Comparison of ENCODE assay signal across 24 cellular contexts in genomic region chr3:137295336-137295735, GRCh38.
A peak's percentile ranks its signal among the peaks of the same experiment; 100 is the strongest.
DNase-seq lines count a peak whose midpoint lies in the region; ATAC-seq and TF ChIP-seq lines count a peak whose summit lies in the region.
"Had no signal": no experiment of that assay in that cellular context is flagged by ENCODE, and none has a peak within 500 bp of the region (broad histone marks: within the 10 kb centered on the region; RNA-seq: fewer than 3 reads in every experiment).

No MANE protein-coding gene starts in this region.

- H3K9ac ChIP-seq in HUES48 (ENCODE audit: low read depth, low read length): no peak overlapping the region
- H3K9ac ChIP-seq in neuronal stem cell (ENCODE audit: low read depth, low read length, poor library complexity): no peak overlapping the region
- H3K9ac ChIP-seq: BLaER1 had no signal

- H2BK120ac ChIP-seq in neuronal stem cell (ENCODE audit: low read depth, low read length): no peak overlapping the region

- H3K4me1 ChIP-seq in GM23338 (ENCODE audit: insufficient read depth) (peaks cover 27% of the 10 kb centered on the region), HUES48 (ENCODE audit: control insufficient read depth, insufficient read depth, low read length) (peaks cover 25% of the 10 kb centered on the region), neuronal stem cell (ENCODE audit: control insufficient read depth in 2 of 2, insufficient read depth in 1 of 2, low read depth in 1 of 2, low read length in 2 of 2) (peaks cover 0 to 6% of the 10 kb centered on the region in 2 donors)
- H3K4me1 ChIP-seq: A549, BE2C, BLaER1 had no signal

- H3K9me2 ChIP-seq in GM23338 (ENCODE audit: insufficient read depth): 0 out of 2 replicates have a peak, but pooled peaks cover 3% of the 10 kb centered on the region

- H3K36me3 Mint-ChIP-seq in GM23338 (ENCODE audit: low read depth): no peaks in the 10 kb centered on the region
- H3K36me3 Mint-ChIP-seq: CD14-positive monocyte; CD4-positive, alpha-beta memory T cell; CD4-positive, CD25-positive, alpha-beta regulatory T cell; CD8-positive, alpha-beta memory T cell had no signal

- H3K9me3 ChIP-seq in HUES48 (ENCODE audit: control insufficient read depth, insufficient read depth, low read length) (no peaks in the 10 kb centered on the region), neuronal stem cell (replicated peaks in 1 of 2; ENCODE audit: control insufficient read depth in 2 of 2, insufficient read depth in 1 of 2, low read depth in 1 of 2, low read length in 2 of 2) (no peaks in the 10 kb centered on the region)
- H3K9me3 ChIP-seq: A549, BE2C, BLaER1 had no signal

- ATAC-seq in GM23338: peak; percentile 72
- ATAC-seq: A549, GM12878 had no signal

- H3K4me3 ChIP-seq in GM23338: no peak overlapping the region
- no peak overlapping the region for H3K4me3 ChIP-seq in HUES48 (ENCODE audit: low read depth, low read length)
- H3K4me3 ChIP-seq in neuronal stem cell (ENCODE audit: low read length in 2 of 2): no peak overlapping the region
- H3K4me3 ChIP-seq: A549, BLaER1, GM12878 had no signal

- H2BK5ac ChIP-seq in neuronal stem cell (ENCODE audit: low read length): no peak overlapping the region

- no CpG with 5 or more reads among the region's 3 CpGs for WGBS in neuronal stem cell (ENCODE audit: extremely low coverage in 2 of 2, insufficient read length in 2 of 2, insufficient replicate concordance in 1 of 2), 2 donors

- H3K4me3 Mint-ChIP-seq in GM23338: no peak overlapping the region
- H3K4me3 Mint-ChIP-seq: CD14-positive monocyte; CD4-positive, alpha-beta memory T cell; CD4-positive, CD25-positive, alpha-beta regulatory T cell; CD8-positive, alpha-beta memory T cell had no signal

- TF ChIP-seq CTCF in GM23338 (conservative IDR thresholded peaks at IDR 0.05; ENCODE audit: low read depth in 2 of 2): no peak

- no peak overlapping the region for H3K23ac ChIP-seq in neuronal stem cell (ENCODE audit: low read depth, low read length, poor library complexity)

- H3K4me1 Mint-ChIP-seq in GM23338: peaks cover 27% of the 10 kb centered on the region
- H3K4me1 Mint-ChIP-seq: CD14-positive monocyte; CD4-positive, alpha-beta memory T cell; CD4-positive, CD25-positive, alpha-beta regulatory T cell; CD8-positive, alpha-beta memory T cell had no signal

- DNase-seq in GM23338 (ENCODE audit: low spot score) (peak; percentile 17), neuronal stem cell (ENCODE audit: low spot score) (no peak), T-helper 1 cell (no peak), ACHN (no peak)
- DNase-seq in activated naive CD4-positive, alpha-beta T cell treated with Interleukin-2 at 50 U/mL for 16 hours: no peak
- DNase-seq: BE2C; C1 segment of cervical spinal cord; CD4-positive, alpha-beta memory T cell; CD4-positive, CD25-positive, alpha-beta regulatory T cell; CD8-positive, alpha-beta memory T cell; COR-L47; DMS 273 treated with DMSO at 0.1 percent for 48 hours; DMS153; DMS53; DMS79; DND-41; EL; GDM1 had no signal

- no peak overlapping the region for H2BK12ac ChIP-seq in neuronal stem cell (ENCODE audit: low read length)

- no peak overlapping the region for H4K91ac ChIP-seq in neuronal stem cell (ENCODE audit: low read depth, low read length, poor library complexity)

- H3K79me1 ChIP-seq in neuronal stem cell (ENCODE audit: low read depth, low read length): no peaks in the 10 kb centered on the region

- H3K27ac ChIP-seq in GM23338 (ENCODE audit: low read depth) (no peak overlapping the region), HUES48 (ENCODE audit: low read depth, low read length) (peak overlapping the region; percentile 48), neuronal stem cell (replicated peaks; ENCODE audit: low read length) (no peak overlapping the region)
- H3K27ac ChIP-seq: 22Rv1, A549, BLaER1 had no signal

- peak overlapping the region; percentile 38 for H3K18ac ChIP-seq in neuronal stem cell (ENCODE audit: low read length)

- H3K27me3 ChIP-seq in GM23338 (ENCODE audit: insufficient read depth): no peaks in the 10 kb centered on the region
- H3K27me3 ChIP-seq in HUES48 (ENCODE audit: control insufficient read depth, insufficient read depth, low read length): no peaks in the 10 kb centered on the region
- no peaks in the 10 kb centered on the region for H3K27me3 ChIP-seq in neuronal stem cell (ENCODE audit: control insufficient read depth in 3 of 3, insufficient read depth in 3 of 3, low read depth in 1 of 3, low read length in 3 of 3)
- H3K27me3 ChIP-seq: BE2C, BLaER1 had no signal

- no peak overlapping the region for H3K14ac ChIP-seq in neuronal stem cell (ENCODE audit: low read length)

- H2AK5ac ChIP-seq in neuronal stem cell (ENCODE audit: low read depth, low read length): no peak overlapping the region

- no peak overlapping the region for H2BK15ac ChIP-seq in neuronal stem cell (ENCODE audit: low read length)

- in situ Hi-C loops in ACHN (cut with HindIII; ENCODE audit: low pct_ligation_motif_present, low pct_unique_long_range_greater_than_20kb, low sequenced_read_pairs): no loop called here

- no peak overlapping the region for H3K27ac Mint-ChIP-seq in GM23338
- H3K27ac Mint-ChIP-seq: CD14-positive monocyte; CD4-positive, alpha-beta memory T cell; CD4-positive, CD25-positive, alpha-beta regulatory T cell; CD8-positive, alpha-beta memory T cell had no signal

- H3K36me3 ChIP-seq in GM23338 (ENCODE audit: insufficient read depth) (no peaks in the 10 kb centered on the region; the same call in 1 of the 2 replicates), HUES48 (ENCODE audit: control insufficient read depth, insufficient read depth, low read length) (no peaks in the 10 kb centered on the region), neuronal stem cell (replicated peaks in 1 of 2; ENCODE audit: control insufficient read depth in 2 of 2, insufficient read depth in 2 of 2, low read length in 2 of 2) (no peaks in the 10 kb centered on the region)
- H3K36me3 ChIP-seq: BE2C, BLaER1 had no signal

- H3K27me3 Mint-ChIP-seq in GM23338 (ENCODE audit: insufficient read depth, low read depth, poor library complexity): no peaks in the 10 kb centered on the region

- H2AFZ ChIP-seq in GM23338 (peak overlapping the region; percentile 0; the same call in 1 of the 2 replicates), neuronal stem cell (ENCODE audit: low read length) (no peak overlapping the region)

- H3K4ac ChIP-seq in neuronal stem cell (ENCODE audit: low read length): no peak overlapping the region

- H3K79me2 ChIP-seq in GM23338 (replicated peaks; ENCODE audit: insufficient read depth): no peaks in the 10 kb centered on the region

- no peaks in the 10 kb centered on the region for H3F3A ChIP-seq in GM23338 (replicated peaks; ENCODE audit: low read depth)

- peak overlapping the region; percentile 51 for H3K4me2 ChIP-seq in GM23338
- no peak overlapping the region for H3K4me2 ChIP-seq in neuronal stem cell (ENCODE audit: insufficient read depth, low read length, poor library complexity, severe bottlenecking)
- H3K4me2 ChIP-seq: A549, BLaER1 had no signal

- H4K20me1 ChIP-seq in GM23338 (replicated peaks; ENCODE audit: insufficient read depth): no peaks in the 10 kb centered on the region
- H4K20me1 ChIP-seq: BLaER1 had no signal

- H4K8ac ChIP-seq in neuronal stem cell (ENCODE audit: low read depth, low read length): no peak overlapping the region

- no peaks in the 10 kb centered on the region for H3K9me3 Mint-ChIP-seq in GM23338

TF ChIP-seq in GM23338, 12 proteins besides CTCF, POLR2A, EP300 and RAD21:
- no peak for TF ChIP-seq STAT1 (IDR thresholded peaks at IDR 0.05; ENCODE audit: unreplicated experiment)
- no peak for TF ChIP-seq EZH2 (IDR thresholded peaks at IDR 0.05; ENCODE audit: low read depth, unreplicated experiment)
- TF ChIP-seq ZNF331 (CRISPR knock-in tag; IDR thresholded peaks at IDR 0.05; ENCODE audit: low read depth): no peak
- TF ChIP-seq JUNB (IDR thresholded peaks at IDR 0.05; ENCODE audit: unreplicated experiment): no peak
